Comparison of ENCODE assay signal across 1 cellular context in the genomic region with DNA sequence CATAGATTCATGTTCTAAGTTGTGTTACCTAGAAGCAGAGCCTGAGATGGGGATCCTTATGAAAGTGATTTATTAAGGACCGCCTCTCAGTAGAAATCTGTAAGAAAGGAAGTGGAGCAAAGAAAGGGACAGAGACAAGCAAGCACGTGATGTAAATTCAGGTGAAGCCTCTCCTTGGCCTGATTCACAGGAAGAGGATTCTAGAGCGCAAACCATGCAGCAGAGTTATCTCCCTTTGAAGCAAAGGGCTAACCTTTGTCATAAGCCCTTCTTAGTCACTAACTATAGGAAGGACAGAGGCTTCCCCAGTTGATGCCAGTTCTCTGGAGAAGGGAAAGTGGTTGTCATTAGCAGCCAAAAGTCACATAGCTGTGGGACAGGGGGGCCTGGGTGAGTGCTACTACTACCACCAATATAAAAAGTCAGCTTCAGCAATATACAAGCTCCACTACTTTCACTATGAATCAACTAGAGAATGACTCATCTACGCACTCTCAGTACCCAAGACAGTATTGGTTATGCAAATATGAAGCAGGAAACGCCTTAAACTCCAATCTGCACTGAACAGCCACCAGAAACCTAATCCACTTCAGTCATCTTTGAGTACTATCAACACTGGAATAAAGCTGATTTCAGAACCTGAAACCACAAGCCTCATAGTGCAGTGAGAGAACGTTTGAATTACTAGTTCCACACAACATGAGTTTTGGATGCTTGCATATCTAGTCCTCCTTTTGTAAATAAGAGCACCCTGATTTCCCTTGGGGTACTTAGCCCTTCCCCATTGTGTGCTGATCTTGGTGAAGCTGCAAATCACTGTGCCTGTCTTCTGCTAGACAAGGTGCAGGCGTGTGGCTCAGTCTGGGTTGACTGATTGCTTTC.
TF ChIP-seq lines count a peak whose summit lies in the region.

No MANE protein-coding gene starts in this region.

TF ChIP-seq in K562, 482 proteins besides CTCF, POLR2A, EP300 and RAD21 (continued from another document and continues in another):
- TF ChIP-seq, protein P1, sequence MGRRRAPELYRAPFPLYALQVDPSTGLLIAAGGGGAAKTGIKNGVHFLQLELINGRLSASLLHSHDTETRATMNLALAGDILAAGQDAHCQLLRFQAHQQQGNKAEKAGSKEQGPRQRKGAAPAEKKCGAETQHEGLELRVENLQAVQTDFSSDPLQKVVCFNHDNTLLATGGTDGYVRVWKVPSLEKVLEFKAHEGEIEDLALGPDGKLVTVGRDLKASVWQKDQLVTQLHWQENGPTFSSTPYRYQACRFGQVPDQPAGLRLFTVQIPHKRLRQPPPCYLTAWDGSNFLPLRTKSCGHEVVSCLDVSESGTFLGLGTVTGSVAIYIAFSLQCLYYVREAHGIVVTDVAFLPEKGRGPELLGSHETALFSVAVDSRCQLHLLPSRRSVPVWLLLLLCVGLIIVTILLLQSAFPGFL (CRISPR knock-in tag; IDR thresholded peaks at IDR 0.05) = no peak
- TF ChIP-seq, protein P2, sequence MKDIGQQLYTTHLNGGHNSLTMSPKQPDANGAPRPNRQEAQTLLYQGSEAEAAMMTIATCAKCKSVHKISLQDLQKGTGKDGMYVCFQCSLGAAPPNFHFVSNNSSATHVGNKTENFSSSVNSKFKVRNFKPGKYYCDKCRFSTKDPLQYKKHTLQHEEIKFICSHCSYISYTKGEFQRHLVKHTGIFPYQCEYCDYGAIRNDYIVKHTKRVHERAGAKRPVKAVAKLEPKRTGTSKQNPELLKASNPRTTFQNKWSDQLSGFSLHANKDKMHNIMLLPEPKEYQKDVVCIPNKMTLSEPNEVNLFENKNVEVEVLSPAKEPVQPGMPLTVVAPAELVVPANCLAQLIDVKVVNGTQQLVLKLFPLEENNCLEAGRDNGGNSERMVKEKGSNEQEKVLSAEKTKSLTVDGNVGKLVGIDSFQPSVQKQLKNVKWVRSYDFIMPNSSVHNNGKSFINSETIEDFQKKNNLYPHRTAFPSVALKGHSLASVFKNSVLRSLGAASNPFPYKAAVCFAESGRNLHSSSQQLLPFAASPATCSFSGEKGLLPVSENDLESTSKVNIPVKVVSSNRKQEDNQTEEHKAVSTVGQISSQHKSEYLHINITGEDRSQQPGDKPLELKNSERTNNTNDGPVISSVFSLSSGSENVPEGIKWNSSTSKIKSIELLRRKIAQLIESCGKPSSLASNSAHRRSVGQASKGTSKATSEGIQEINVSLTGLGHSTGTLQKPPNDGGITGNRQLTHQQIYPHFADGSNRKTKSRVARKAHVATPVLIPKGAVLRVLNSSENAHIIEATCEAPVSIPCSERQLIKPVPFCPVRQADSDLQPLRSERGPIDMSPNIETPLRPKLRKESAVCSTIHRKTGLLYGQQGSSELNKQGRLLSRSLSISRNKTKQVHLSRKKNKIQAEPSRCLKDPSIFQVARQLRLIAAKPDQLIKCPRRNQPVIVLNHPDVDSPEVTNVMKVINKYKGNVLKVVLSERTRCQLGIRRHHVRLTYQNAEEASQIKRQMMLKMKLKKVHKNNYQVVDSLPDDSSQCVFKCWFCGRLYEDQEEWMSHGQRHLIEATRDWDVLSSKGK (CRISPR knock-in tag; IDR thresholded peaks at IDR 0.05) = no peak
- TF ChIP-seq HDAC2 (IDR thresholded peaks at IDR 0.05) (peak; percentile 97), SPI1 (IDR thresholded peaks at IDR 0.05; ENCODE audit: borderline replicate concordance, low read depth, low read length) (no peak), KDM2B (CRISPR knock-in tag; IDR thresholded peaks at IDR 0.05) (no peak), ZNF140 (CRISPR knock-in tag; IDR thresholded peaks at IDR 0.05) (no peak), ZSCAN32 (CRISPR knock-in tag; IDR thresholded peaks at IDR 0.05) (no peak), BMI1 (IDR thresholded peaks at IDR 0.05; ENCODE audit: low read length) (no peak), PCBP2 (IDR thresholded peaks at IDR 0.05; ENCODE audit: low read depth, low read length, poor library complexity, severe bottlenecking) (no peak), CBFA2T2 (conservative IDR thresholded peaks at IDR 0.05) (peak; percentile 91), DPF2 (IDR thresholded peaks at IDR 0.05) (peak; percentile 92), THRB (CRISPR knock-in tag; conservative IDR thresholded peaks at IDR 0.05) (no peak), ZNF79 (CRISPR knock-in tag; IDR thresholded peaks at IDR 0.05; ENCODE audit: low read depth) (no peak), CBX3 (IDR thresholded peaks at IDR 0.05; ENCODE audit: borderline replicate concordance in 1 of 2, low read length in 2 of 2) (peak in 1 of 2 experiments; percentile 45; a peak in 1 of 3 replicates), CGGBP1 (CRISPR knock-in tag; IDR thresholded peaks at IDR 0.05) (no peak), BACH1 (tag; IDR thresholded peaks at IDR 0.05) (no peak), PPARD (CRISPR knock-in tag; IDR thresholded peaks at IDR 0.05) (no peak), CREM (IDR thresholded peaks at IDR 0.05; ENCODE audit: low read depth) (no peak), IRF2 (CRISPR knock-in tag; IDR thresholded peaks at IDR 0.05) (no peak), CBX2 (IDR thresholded peaks at IDR 0.05; ENCODE audit: insufficient read depth, low read length, poor library complexity, severe bottlenecking) (no peak), NBN (IDR thresholded peaks at IDR 0.05; ENCODE audit: low read depth) (peak; percentile 49; the same call in 1 of the 2 replicates), BHLHE40 (IDR thresholded peaks at IDR 0.05; ENCODE audit: low read length) (no peak), KAT8 (IDR thresholded peaks at IDR 0.05; ENCODE audit: low read depth) (no peak), ZNF764 (CRISPR knock-in tag; IDR thresholded peaks at IDR 0.05; ENCODE audit: low read depth) (no peak), SRSF7 (optimal IDR thresholded peaks at IDR 0.05; ENCODE audit: low read depth, low read length) (no peak), SIN3B (IDR thresholded peaks at IDR 0.05; ENCODE audit: low read depth) (no peak), ZNF830 (CRISPR knock-in tag; IDR thresholded peaks at IDR 0.05) (no peak), ZNF668 (CRISPR knock-in tag; IDR thresholded peaks at IDR 0.05) (no peak), ZNF347 (CRISPR knock-in tag; IDR thresholded peaks at IDR 0.05; ENCODE audit: low read depth) (no peak), GTF2F1 (IDR thresholded peaks at IDR 0.05; ENCODE audit: low read depth, low read length) (no peak), IRF9 (tag; IDR thresholded peaks at IDR 0.05) (no peak), ELK3 (CRISPR knock-in tag; IDR thresholded peaks at IDR 0.05) (no peak), MAZ (CRISPR knock-in tag; conservative IDR thresholded peaks at IDR 0.05 in 1 of 2, IDR thresholded peaks at IDR 0.05 in 1 of 2) (no peak), MCM3 (IDR thresholded peaks at IDR 0.05) (no peak), GTF2A2 (tag; IDR thresholded peaks at IDR 0.05) (no peak), ESRRB (CRISPR knock-in tag; IDR thresholded peaks at IDR 0.05; ENCODE audit: borderline replicate concordance) (no peak), NR2F6 (CRISPR knock-in tag; IDR thresholded peaks at IDR 0.05) (no peak), HNRNPLL (IDR thresholded peaks at IDR 0.05; ENCODE audit: low read depth, low read length, poor library complexity, severe bottlenecking) (no peak), SRF (CRISPR knock-in tag; IDR thresholded peaks at IDR 0.05) (no peak)
- TF ChIP-seq, protein P3, sequence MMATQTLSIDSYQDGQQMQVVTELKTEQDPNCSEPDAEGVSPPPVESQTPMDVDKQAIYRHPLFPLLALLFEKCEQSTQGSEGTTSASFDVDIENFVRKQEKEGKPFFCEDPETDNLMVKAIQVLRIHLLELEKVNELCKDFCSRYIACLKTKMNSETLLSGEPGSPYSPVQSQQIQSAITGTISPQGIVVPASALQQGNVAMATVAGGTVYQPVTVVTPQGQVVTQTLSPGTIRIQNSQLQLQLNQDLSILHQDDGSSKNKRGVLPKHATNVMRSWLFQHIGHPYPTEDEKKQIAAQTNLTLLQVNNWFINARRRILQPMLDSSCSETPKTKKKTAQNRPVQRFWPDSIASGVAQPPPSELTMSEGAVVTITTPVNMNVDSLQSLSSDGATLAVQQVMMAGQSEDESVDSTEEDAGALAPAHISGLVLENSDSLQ (IDR thresholded peaks at IDR 0.05) = peak; percentile 34; the same call in 1 of the 2 replicates
- TF ChIP-seq, protein P4, sequence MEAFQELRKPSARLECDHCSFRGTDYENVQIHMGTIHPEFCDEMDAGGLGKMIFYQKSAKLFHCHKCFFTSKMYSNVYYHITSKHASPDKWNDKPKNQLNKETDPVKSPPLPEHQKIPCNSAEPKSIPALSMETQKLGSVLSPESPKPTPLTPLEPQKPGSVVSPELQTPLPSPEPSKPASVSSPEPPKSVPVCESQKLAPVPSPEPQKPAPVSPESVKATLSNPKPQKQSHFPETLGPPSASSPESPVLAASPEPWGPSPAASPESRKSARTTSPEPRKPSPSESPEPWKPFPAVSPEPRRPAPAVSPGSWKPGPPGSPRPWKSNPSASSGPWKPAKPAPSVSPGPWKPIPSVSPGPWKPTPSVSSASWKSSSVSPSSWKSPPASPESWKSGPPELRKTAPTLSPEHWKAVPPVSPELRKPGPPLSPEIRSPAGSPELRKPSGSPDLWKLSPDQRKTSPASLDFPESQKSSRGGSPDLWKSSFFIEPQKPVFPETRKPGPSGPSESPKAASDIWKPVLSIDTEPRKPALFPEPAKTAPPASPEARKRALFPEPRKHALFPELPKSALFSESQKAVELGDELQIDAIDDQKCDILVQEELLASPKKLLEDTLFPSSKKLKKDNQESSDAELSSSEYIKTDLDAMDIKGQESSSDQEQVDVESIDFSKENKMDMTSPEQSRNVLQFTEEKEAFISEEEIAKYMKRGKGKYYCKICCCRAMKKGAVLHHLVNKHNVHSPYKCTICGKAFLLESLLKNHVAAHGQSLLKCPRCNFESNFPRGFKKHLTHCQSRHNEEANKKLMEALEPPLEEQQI (IDR thresholded peaks at IDR 0.05) = no peak
- TF ChIP-seq, protein P5, sequence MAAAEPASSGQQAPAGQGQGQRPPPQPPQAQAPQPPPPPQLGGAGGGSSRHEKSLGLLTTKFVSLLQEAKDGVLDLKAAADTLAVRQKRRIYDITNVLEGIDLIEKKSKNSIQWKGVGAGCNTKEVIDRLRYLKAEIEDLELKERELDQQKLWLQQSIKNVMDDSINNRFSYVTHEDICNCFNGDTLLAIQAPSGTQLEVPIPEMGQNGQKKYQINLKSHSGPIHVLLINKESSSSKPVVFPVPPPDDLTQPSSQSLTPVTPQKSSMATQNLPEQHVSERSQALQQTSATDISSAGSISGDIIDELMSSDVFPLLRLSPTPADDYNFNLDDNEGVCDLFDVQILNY (CRISPR knock-in tag; IDR thresholded peaks at IDR 0.05) = no peak
- TF ChIP-seq, protein P6, sequence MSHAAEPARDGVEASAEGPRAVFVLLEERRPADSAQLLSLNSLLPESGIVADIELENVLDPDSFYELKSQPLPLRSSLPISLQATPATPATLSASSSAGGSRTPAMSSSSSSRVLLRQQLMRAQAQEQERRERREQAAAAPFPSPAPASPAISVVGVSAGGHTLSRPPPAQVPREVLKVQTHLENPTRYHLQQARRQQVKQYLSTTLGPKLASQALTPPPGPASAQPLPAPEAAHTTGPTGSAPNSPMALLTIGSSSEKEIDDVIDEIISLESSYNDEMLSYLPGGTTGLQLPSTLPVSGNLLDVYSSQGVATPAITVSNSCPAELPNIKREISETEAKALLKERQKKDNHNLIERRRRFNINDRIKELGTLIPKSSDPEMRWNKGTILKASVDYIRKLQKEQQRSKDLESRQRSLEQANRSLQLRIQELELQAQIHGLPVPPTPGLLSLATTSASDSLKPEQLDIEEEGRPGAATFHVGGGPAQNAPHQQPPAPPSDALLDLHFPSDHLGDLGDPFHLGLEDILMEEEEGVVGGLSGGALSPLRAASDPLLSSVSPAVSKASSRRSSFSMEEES (CRISPR knock-in tag; IDR thresholded peaks at IDR 0.05) = no peak
- TF ChIP-seq, protein P7, sequence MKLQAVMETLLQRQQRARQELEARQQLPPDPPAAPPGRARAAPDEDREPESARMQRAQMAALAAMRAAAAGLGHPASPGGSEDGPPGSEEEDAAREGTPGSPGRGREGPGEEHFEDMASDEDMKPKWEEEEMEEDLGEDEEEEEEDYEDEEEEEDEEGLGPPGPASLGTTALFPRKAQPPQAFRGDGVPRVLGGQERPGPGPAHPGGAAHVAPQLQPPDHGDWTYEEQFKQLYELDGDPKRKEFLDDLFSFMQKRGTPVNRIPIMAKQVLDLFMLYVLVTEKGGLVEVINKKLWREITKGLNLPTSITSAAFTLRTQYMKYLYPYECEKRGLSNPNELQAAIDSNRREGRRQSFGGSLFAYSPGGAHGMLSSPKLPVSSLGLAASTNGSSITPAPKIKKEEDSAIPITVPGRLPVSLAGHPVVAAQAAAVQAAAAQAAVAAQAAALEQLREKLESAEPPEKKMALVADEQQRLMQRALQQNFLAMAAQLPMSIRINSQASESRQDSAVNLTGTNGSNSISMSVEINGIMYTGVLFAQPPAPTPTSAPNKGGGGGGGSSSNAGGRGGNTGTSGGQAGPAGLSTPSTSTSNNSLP (IDR thresholded peaks at IDR 0.05; ENCODE audit: borderline replicate concordance, low read depth, low read length) = no peak
